Comparison of ENCODE assay signal across 23 cellular contexts in the genomic region with DNA sequence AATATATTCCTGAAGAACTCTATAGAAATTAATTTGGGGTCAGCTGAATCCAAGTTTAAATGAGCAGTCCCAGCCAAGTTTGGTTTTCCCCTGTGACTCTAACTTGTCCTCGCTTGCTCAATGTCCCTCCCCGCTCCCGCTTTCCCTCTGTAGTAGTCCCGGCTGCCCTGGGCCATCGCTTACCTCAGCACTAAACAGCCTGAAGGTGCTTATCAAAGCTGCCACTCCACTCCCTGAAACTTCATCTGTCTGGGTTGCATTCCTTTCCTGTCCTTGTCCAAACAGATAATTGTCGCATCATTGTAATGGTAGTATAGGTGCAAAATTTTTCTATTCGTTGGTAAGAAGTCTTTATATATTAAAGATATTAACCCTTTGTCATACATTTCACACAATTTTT. TPM values are rescaled to one million over a fixed set of nuclear protein-coding genes. Genes with fewer than 3 reads are reported as not detected.
DNase-seq lines count a peak whose midpoint lies in the region; ATAC-seq and TF ChIP-seq lines count a peak whose summit lies in the region.
"Had no signal": no experiment of that assay in that cellular context is flagged by ENCODE, and none has a peak within 500 bp of the region (broad histone marks: within the 10 kb centered on the region; RNA-seq: fewer than 3 reads in every experiment).

No MANE protein-coding gene starts in this region.

- no peak overlapping the region for H2BK120ac ChIP-seq in trophoblast cell (ENCODE audit: insufficient read depth, low read length, poor library complexity)

- no peak overlapping the region for H2BK5ac ChIP-seq in trophoblast cell (ENCODE audit: low read depth, low read length, poor library complexity)

- WGBS in trophoblast cell (ENCODE audit: extremely low coverage, insufficient coverage, insufficient read length): no CpG with 5 or more reads among the region's 7 CpGs

- H3K27ac Mint-ChIP-seq in Caco-2 (ENCODE audit: unreplicated experiment) (peak overlapping the region; percentile 86), WTC11 (peak overlapping the region; percentile 84; the same call in 1 of the 2 replicates)
- H3K27ac Mint-ChIP-seq: HFFc6, IgD-negative memory B cell had no signal

- no peak overlapping the region for H3K14ac ChIP-seq in trophoblast cell (ENCODE audit: low read length)

- H3K4me1 ChIP-seq in Caco-2 (peaks cover 21% of the 10 kb centered on the region), foreskin keratinocyte (no peaks in the 10 kb centered on the region), trophoblast cell (ENCODE audit: control insufficient read depth in 1 of 2, insufficient read depth in 2 of 2, low read length in 2 of 2) (peaks cover 0 to 3% of the 10 kb centered on the region in 2 experiments), right atrium auricular region (no peaks in the 10 kb centered on the region)

- H4K8ac ChIP-seq in trophoblast cell (ENCODE audit: low read depth, low read length): no peak overlapping the region

- H3K4me2 ChIP-seq in trophoblast cell (ENCODE audit: low read length): no peak overlapping the region

- no peaks in the 10 kb centered on the region for H3K79me1 ChIP-seq in trophoblast cell (ENCODE audit: low read length)

- TF ChIP-seq CTCF in Caco-2 (IDR thresholded peaks at IDR 0.05; ENCODE audit: insufficient read depth in 1 of 2, low read depth in 1 of 2, low read length in 1 of 2, severe bottlenecking in 1 of 2, unreplicated experiment in 1 of 2) (no peak), WTC11 (IDR thresholded peaks at IDR 0.05) (no peak), foreskin keratinocyte (conservative IDR thresholded peaks at IDR 0.05) (no peak), right atrium auricular region (IDR thresholded peaks at IDR 0.05) (no peak)

- H3K36me3 ChIP-seq in Caco-2 (ENCODE audit: control insufficient read depth, insufficient read depth, low read length): no peaks in the 10 kb centered on the region
- peaks cover 0 to 3% of the 10 kb centered on the region in 2 experiments for H3K36me3 ChIP-seq in trophoblast cell (ENCODE audit: control insufficient read depth in 1 of 2, insufficient read depth in 2 of 2, low read length in 2 of 2)
- no peaks in the 10 kb centered on the region for H3K36me3 ChIP-seq in right atrium auricular region

- no peak overlapping the region for H2AFZ ChIP-seq in trophoblast cell (ENCODE audit: insufficient read depth, low read length, poor library complexity)
- H2AFZ ChIP-seq: GM23248 had no signal

- H3K36me3 Mint-ChIP-seq in Caco-2 (ENCODE audit: insufficient read depth, unreplicated experiment) (peaks cover 18% of the 10 kb centered on the region), WTC11 (no peaks in the 10 kb centered on the region)
- H3K36me3 Mint-ChIP-seq: IgD-negative memory B cell had no signal

- intact Hi-C loops in Caco-2 (cut with micrococcal nuclease; ENCODE audit: unreplicated experiment): loop anchor here (10.0 kb wide), 1 partner anchor 117 kb away; no protein-coding TSS in a partner anchor

- no peaks in the 10 kb centered on the region for H3K79me2 ChIP-seq in trophoblast cell (ENCODE audit: control insufficient read depth, insufficient read depth, low read length, poor library complexity)

- no peaks in the 10 kb centered on the region for H3K9me3 Mint-ChIP-seq in Caco-2 (ENCODE audit: unreplicated experiment)
- no peaks in the 10 kb centered on the region for H3K9me3 Mint-ChIP-seq in WTC11
- H3K9me3 Mint-ChIP-seq: HFFc6, IgD-negative memory B cell had no signal

- no peak overlapping the region for H3K18ac ChIP-seq in trophoblast cell (ENCODE audit: low read length)

- H2AK5ac ChIP-seq in trophoblast cell (ENCODE audit: low read length): no peak overlapping the region

- ATAC-seq in WTC11: no peak
- peak; percentile 53 for ATAC-seq in foreskin keratinocyte
- ATAC-seq: Panc1 had no signal

- no peaks in the 10 kb centered on the region for H3K27me3 ChIP-seq in Caco-2 (replicated peaks; ENCODE audit: control insufficient read depth, insufficient read depth, low read length)
- H3K27me3 ChIP-seq in foreskin keratinocyte: no peaks in the 10 kb centered on the region
- no peaks in the 10 kb centered on the region for H3K27me3 ChIP-seq in trophoblast cell (ENCODE audit: insufficient read depth, low read length)
- no peaks in the 10 kb centered on the region for H3K27me3 ChIP-seq in right atrium auricular region

- no peak overlapping the region for H3K9ac ChIP-seq in trophoblast cell (ENCODE audit: low read length)
- H3K9ac ChIP-seq: GM23248 had no signal

- H3K4me3 Mint-ChIP-seq in Caco-2 (ENCODE audit: unreplicated experiment) (peak overlapping the region; percentile 49), WTC11 (no peak overlapping the region)
- H3K4me3 Mint-ChIP-seq: HFFc6, IgD-negative memory B cell had no signal

- no peak overlapping the region for H3K4me3 ChIP-seq in Caco-2 (ENCODE audit: low read depth, low read length)
- no peak overlapping the region for H3K4me3 ChIP-seq in trophoblast cell (ENCODE audit: low read depth, low read length)
- no peak overlapping the region for H3K4me3 ChIP-seq in right atrium auricular region
- H3K4me3 ChIP-seq: GM23248, SK-N-MC had no signal

- no peaks in the 10 kb centered on the region for H3K9me3 ChIP-seq in Caco-2
- no peaks in the 10 kb centered on the region for H3K9me3 ChIP-seq in trophoblast cell (ENCODE audit: insufficient read depth, low read depth, low read length)
- no peaks in the 10 kb centered on the region for H3K9me3 ChIP-seq in right atrium auricular region

- no peak overlapping the region for H4K12ac ChIP-seq in trophoblast cell (ENCODE audit: low read depth, low read length)

- CTCF ChIA-PET in Caco-2 (lab: Charles Lee): no interaction called here
- CTCF ChIA-PET in WTC11 (lab: Charles Lee): no interaction called here

- DNase-seq in Caco-2 (peak; percentile 59 to 61), WTC11 (ENCODE audit: low spot score) (no peak), foreskin keratinocyte (peak; percentile 14 to 34), trophoblast cell (peak; percentile 66 to 78), HUDEP-2 (lab: John Stamatoyannopoulos, UW; ENCODE audit: unreplicated experiment in 76 of 76) (no peak), substantia nigra (lab: John Stamatoyannopoulos, UW) (no peak), right atrium auricular region (ENCODE audit: low spot score) (no peak)
- no peak for DNase-seq in activated T-cell treated with anti-CD3 and anti-CD28 coated beads, Interleukin-2, amount 50 U/mL, for 1 hour
- DNase-seq: 8988T, DMS53, GM23248, H7, HFFc6, NCI-H1092, NCI-H1417 treated with DMSO at 0.1 percent for 48 hours, NCI-H1694 treated with DMSO at 0.1 percent for 48 hours, NCI-H2081, NCI-H2227 treated with DMSO at 0.1 percent for 48 hours, NCI-H526 treated with DMSO at 0.1 percent for 48 hours, SIG-M5 had no signal

- POLR2A ChIA-PET in Caco-2 (lab: Charles Lee) (interaction anchor here (0.5 kb wide), 1 partner anchor 11 kb away, joined by 7 read pairs; no protein-coding TSS in a partner anchor), WTC11 (lab: Charles Lee) (no interaction called here)

- no peak overlapping the region for H3K23ac ChIP-seq in trophoblast cell (ENCODE audit: low read length)

- H3K4me1 Mint-ChIP-seq in Caco-2 (ENCODE audit: low read depth, unreplicated experiment) (peaks cover 12% of the 10 kb centered on the region), WTC11 (no peaks in the 10 kb centered on the region)

- H3K27me3 Mint-ChIP-seq in Caco-2 (ENCODE audit: insufficient read depth, unreplicated experiment): no peaks in the 10 kb centered on the region
- no peaks in the 10 kb centered on the region for H3K27me3 Mint-ChIP-seq in WTC11 (ENCODE audit: low read depth)

- H2BK12ac ChIP-seq in trophoblast cell (ENCODE audit: low read length): no peak overlapping the region

- no peak overlapping the region for H3K4ac ChIP-seq in trophoblast cell (ENCODE audit: low read depth, low read length)

- H3K27ac ChIP-seq in foreskin keratinocyte: no peak overlapping the region
- no peak overlapping the region for H3K27ac ChIP-seq in trophoblast cell (ENCODE audit: low read depth, low read length)
- H3K27ac ChIP-seq in substantia nigra (ENCODE audit: low read depth, low read length, poor library complexity, severe bottlenecking): no peak overlapping the region
- H3K27ac ChIP-seq in right atrium auricular region: no peak overlapping the region
- H3K27ac ChIP-seq: SK-N-MC had no signal

- no peak overlapping the region for H4K91ac ChIP-seq in trophoblast cell (ENCODE audit: low read depth, low read length)

- no TSS peak for BruUV-seq in Caco-2 (replicated peaks; lab: Mats Ljungman, UMichigan)

TF ChIP-seq in WTC11, 78 proteins besides CTCF, POLR2A, EP300 and RAD21:
- no peak for TF ChIP-seq ZNF121 (CRISPR knock-in tag; IDR thresholded peaks at IDR 0.05)

RNA-seq across cellular contexts. Expression of gene SLC25A43, which starts 12.8 kb away (rescaled TPM):
- total RNA-seq in Caco-2 (2022): 13.4 and 14.4 TPM in 2 replicates
- 4.5 to 6.1 TPM (median 5.3 TPM) in 3 replicates for total RNA-seq in WTC11 (2021)
- total RNA-seq in foreskin keratinocyte: 20.3 and 22.0 TPM in 2 replicates
- 13.9 TPM in 2 replicates for polyA plus RNA-seq in foreskin keratinocyte
- 3.2 and 3.8 TPM in 2 replicates for polyA plus RNA-seq in trophoblast cell (2013)
- 1 to 10 TPM; 5.6 to 8.1 TPM for total RNA-seq in right atrium auricular region

RNA-seq across cellular contexts. Expression of gene SLC25A5, which starts 56.3 kb away (rescaled TPM):
- 416 and 445 TPM in 2 replicates for total RNA-seq in Caco-2 (2022)
- total RNA-seq in WTC11 (2021): 573 to 595 TPM (median 584 TPM) in 3 replicates
- 351 and 441 TPM in 2 replicates for total RNA-seq in foreskin keratinocyte
- polyA plus RNA-seq in foreskin keratinocyte: 518 and 606 TPM in 2 replicates
- 273 and 285 TPM in 2 replicates for polyA plus RNA-seq in trophoblast cell (2013)
- 100 to 1,000 TPM; 134 to 174 TPM for total RNA-seq in right atrium auricular region

Comparison
In these comparisons a context has a peak if more than half of its experiments do, and no peak if none do; other contexts are left out.
1. DNase-seq: peak in Caco-2 (2 of 2), foreskin keratinocyte (2 of 2) and trophoblast cell (2 of 2); none in WTC11 (single experiment), HUDEP-2 (0 of 76), activated T-cell treated with anti-CD3 and anti-CD28 coated beads, Interleukin-2, amount 50 U/mL, for 1 hour (single experiment), substantia nigra (0 of 49) and right atrium auricular region (single experiment).